In genomic region chr3:16295298-16295890, GRCh38 we compare ENCODE assay signal across 19 cellular contexts.
A peak's percentile ranks its signal among the peaks of the same experiment; 100 is the strongest.
DNase-seq lines count a peak whose midpoint lies in the region; ATAC-seq lines count a peak whose summit lies in the region.
"Had no signal": no experiment of that assay in that cellular context is flagged by ENCODE, and none has a peak within 500 bp of the region (broad histone marks: within the 10 kb centered on the region; RNA-seq: fewer than 3 reads in every experiment).

No MANE protein-coding gene starts in this region.

- no peaks in the 10 kb centered on the region for H3K27me3 Mint-ChIP-seq in stimulated activated naive CD8-positive, alpha-beta T cell treated with anti-CD3 and anti-CD28 coated beads, Interleukin-15, Interleukin-2, amounts not matched to agents 100 ng/mL and 50 ng/mL, for 24 hours
- H3K27me3 Mint-ChIP-seq in central memory CD8-positive, alpha-beta T cell, result no peaks in the 10 kb centered on the region
- H3K27me3 Mint-ChIP-seq: dendritic cell treated with granulocyte-macrophage colony-stimulating factor and Interleukin-4, amounts not matched to agents 40 ng/mL and 50 ng/mL, for 4 days had no signal

- DNase-seq in NOMO-1 treated with DMSO at 0.1 percent for 48 hours (lab: John Stamatoyannopoulos, UW; ENCODE audit: unreplicated experiment), result peak; percentile 29
- DNase-seq in NOMO-1 treated with dmso at 0.1 percent for 144 hours (lab: John Stamatoyannopoulos, UW; ENCODE audit: unreplicated experiment), result no peak
- DNase-seq in stimulated activated naive CD8-positive, alpha-beta T cell treated with anti-CD3 and anti-CD28 coated beads, Interleukin-15, Interleukin-2, amounts not matched to agents 100 U/mL and 50 U/mL, for 24 hours, result no peak
- DNase-seq in central memory CD8-positive, alpha-beta T cell (ENCODE audit: low spot score in 2 of 2), result no peak
- no peak for DNase-seq in NCI-H2107 treated with DMSO at 0.1 percent for 48 hours (lab: John Stamatoyannopoulos, UW; ENCODE audit: unreplicated experiment)
- no peak for DNase-seq in NCI-H146 treated with DMSO at 0.1 percent for 48 hours (lab: John Stamatoyannopoulos, UW; ENCODE audit: unreplicated experiment)
- DNase-seq in DMS53 (lab: John Stamatoyannopoulos, UW), result no peak
- DNase-seq: BE2C; DMS 273 treated with DMSO at 0.1 percent for 48 hours; GF-D8; KBM-7; NCI-H1105; NCI-H2171; PC-3; small intestine; stimulated activated CD4-positive, alpha-beta T cell treated with anti-CD3 and anti-CD28 coated beads, Interleukin-4, amount 100 ng/mL, for 1 hour had no signal

- peak overlapping the region; percentile 93 for H3K27ac Mint-ChIP-seq in stimulated activated naive CD8-positive, alpha-beta T cell treated with anti-CD3 and anti-CD28 coated beads, Interleukin-15, Interleukin-2, amounts not matched to agents 100 ng/mL and 50 ng/mL, for 24 hours
- H3K27ac Mint-ChIP-seq in central memory CD8-positive, alpha-beta T cell (ENCODE audit: low read depth), result peak overlapping the region; percentile 45
- H3K27ac Mint-ChIP-seq: dendritic cell treated with granulocyte-macrophage colony-stimulating factor and Interleukin-4, amounts not matched to agents 40 ng/mL and 50 ng/mL, for 4 days; neural progenitor cell had no signal

- peak overlapping the region; percentile 54 for H3K4me3 Mint-ChIP-seq in stimulated activated naive CD8-positive, alpha-beta T cell treated with anti-CD3 and anti-CD28 coated beads, Interleukin-15, Interleukin-2, amounts not matched to agents 100 ng/mL and 50 ng/mL, for 24 hours
- H3K4me3 Mint-ChIP-seq in central memory CD8-positive, alpha-beta T cell, result peak overlapping the region; percentile 29
- H3K4me3 Mint-ChIP-seq: dendritic cell treated with granulocyte-macrophage colony-stimulating factor and Interleukin-4, amounts not matched to agents 40 ng/mL and 50 ng/mL, for 4 days; neural progenitor cell had no signal

- peaks cover 5% of the 10 kb centered on the region for H3K9me3 Mint-ChIP-seq in stimulated activated naive CD8-positive, alpha-beta T cell treated with anti-CD3 and anti-CD28 coated beads, Interleukin-15, Interleukin-2, amounts not matched to agents 100 ng/mL and 50 ng/mL, for 24 hours
- no peaks in the 10 kb centered on the region for H3K9me3 Mint-ChIP-seq in central memory CD8-positive, alpha-beta T cell

- peaks cover 99% of the 10 kb centered on the region for H3K4me1 Mint-ChIP-seq in stimulated activated naive CD8-positive, alpha-beta T cell treated with anti-CD3 and anti-CD28 coated beads, Interleukin-15, Interleukin-2, amounts not matched to agents 100 ng/mL and 50 ng/mL, for 24 hours (ENCODE audit: low read depth)
- peaks cover 73% of the 10 kb centered on the region for H3K4me1 Mint-ChIP-seq in central memory CD8-positive, alpha-beta T cell
- H3K4me1 Mint-ChIP-seq: neural progenitor cell had no signal

- H3K36me3 Mint-ChIP-seq in stimulated activated naive CD8-positive, alpha-beta T cell treated with anti-CD3 and anti-CD28 coated beads, Interleukin-15, Interleukin-2, amounts not matched to agents 100 ng/mL and 50 ng/mL, for 24 hours (ENCODE audit: low read depth), result peaks cover 82% of the 10 kb centered on the region
- peaks cover 45% of the 10 kb centered on the region for H3K36me3 Mint-ChIP-seq in central memory CD8-positive, alpha-beta T cell (ENCODE audit: insufficient read depth)

- ATAC-seq in stimulated activated naive CD8-positive, alpha-beta T cell treated with anti-CD3 and anti-CD28 coated beads, Interleukin-15, Interleukin-2, amounts not matched to agents 100 U/mL and 50 U/mL, for 24 hours, result no peak
- no peak for ATAC-seq in central memory CD8-positive, alpha-beta T cell (replicated peaks; ENCODE audit: extremely low read depth, poor library complexity, severe bottlenecking)
- ATAC-seq: PC-3 had no signal
